Comparison of ENCODE assay signal across 11 cellular contexts in the genomic region with DNA sequence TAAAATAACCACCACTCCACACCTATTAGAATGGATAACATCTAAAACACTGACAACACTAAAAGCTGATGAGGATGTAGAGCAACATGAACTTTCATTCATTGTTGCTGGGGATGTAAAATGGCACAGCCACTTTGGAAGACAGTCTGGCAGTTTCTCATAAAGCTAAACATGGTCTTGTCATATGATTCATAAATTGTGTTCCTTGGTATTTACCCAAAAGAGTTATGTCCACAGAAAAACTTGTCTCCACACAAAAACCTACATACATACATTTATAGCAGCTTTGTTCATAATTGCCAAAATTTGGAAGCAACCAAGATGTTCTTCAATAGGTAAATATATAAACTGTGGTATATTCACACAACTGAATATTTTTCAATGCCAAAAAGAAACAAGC. TPM values are rescaled to one million over a fixed set of nuclear protein-coding genes. Genes with fewer than 3 reads are reported as not detected.
"Had no signal": no experiment of that assay in that cellular context is flagged by ENCODE, and none has a peak within 500 bp of the region (broad histone marks: within the 10 kb centered on the region; RNA-seq: fewer than 3 reads in every experiment).

No MANE protein-coding gene starts in this region.

- H3K4me3 ChIP-seq: GM23248, GM23338, HAP-1 had no signal

- FAIRE-seq: H1, H54 had no signal

- DNase-seq: GM23248, GOT3, H7, H9, HCEC 1CT, HFFc6 had no signal

RNA-seq across cellular contexts. Expression of a gene that starts 16.0 kb away (rescaled TPM):
- total RNA-seq: GM23248, GM23338, H4, HFFc6 had no signal
- polyA plus RNA-seq: GM23248 had no signal

RNA-seq across cellular contexts. Expression of a gene that starts 16.6 kb away (rescaled TPM):
- total RNA-seq: GM23248, GM23338, H1, H4, H7, H9, HFFc6 had no signal
- polyA plus RNA-seq: GM23248, GM23338, H1 had no signal
